ENCODE assay signal across 8 cellular contexts in genomic region chr17:42565523-42566214, GRCh38. TPM values are rescaled to one million over a fixed set of nuclear protein-coding genes. Genes with fewer than 3 reads are reported as not detected.
DNase-seq lines count a peak whose midpoint lies in the region; ATAC-seq and TF ChIP-seq lines count a peak whose summit lies in the region.
"Had no signal": no experiment of that assay in that cellular context is flagged by ENCODE, and none has a peak within 500 bp of the region (broad histone marks: within the 10 kb centered on the region; RNA-seq: fewer than 3 reads in every experiment).

No MANE protein-coding gene starts in this region.

- peak overlapping the region in 3 of 12 donors; percentile 78 to 80 (median 79) for H3K4me3 ChIP-seq in heart left ventricle
- no peak overlapping the region for H3K4me3 ChIP-seq in iPS-20b (ENCODE audit: low read length)
- H3K4me3 ChIP-seq in upper lobe of left lung, result peak overlapping the region in 1 of 4 donors; percentile 91
- H3K4me3 ChIP-seq: mucosa of descending colon had no signal

- H3K27ac ChIP-seq in heart left ventricle (peak overlapping the region in 10 of 12 donors; percentile 94 to 99 (median 96)), iPS-20b (ENCODE audit: low read length) (no peak overlapping the region), upper lobe of left lung (peak overlapping the region; percentile 96 to 99 (median 97))

- H3K9ac ChIP-seq in iPS-20b (ENCODE audit: low read depth, low read length), result peak overlapping the region; percentile 86; the same call in 1 of the 2 replicates

- H3K9me3 ChIP-seq in heart left ventricle (no peaks in the 10 kb centered on the region), iPS-20b (ENCODE audit: insufficient read depth, low read depth, low read length) (no peaks in the 10 kb centered on the region), upper lobe of left lung (no peaks in the 10 kb centered on the region)
- H3K9me3 ChIP-seq: mucosa of descending colon had no signal

- H3K4me1 ChIP-seq in heart left ventricle (peaks cover 10 to 59% (median 44%) of the 10 kb centered on the region in 12 donors), iPS-20b (ENCODE audit: insufficient read depth, low read length) (peaks cover 7% of the 10 kb centered on the region; the same call in 1 of the 2 replicates), upper lobe of left lung (peaks cover 51 to 66% (median 54%) of the 10 kb centered on the region in 4 donors)

- TF ChIP-seq POLR2A in heart left ventricle (IDR thresholded peaks at IDR 0.05) (no peak), upper lobe of left lung (IDR thresholded peaks at IDR 0.05) (no peak)

- ATAC-seq in heart left ventricle, result no peak
- no peak for ATAC-seq in upper lobe of left lung (ENCODE audit: low FRiP score in 2 of 2)
- ATAC-seq: mucosa of descending colon had no signal

- H3K27me3 ChIP-seq in heart left ventricle, result no peaks in the 10 kb centered on the region
- no peaks in the 10 kb centered on the region for H3K27me3 ChIP-seq in iPS-20b (ENCODE audit: insufficient read depth, low read length)
- no peaks in the 10 kb centered on the region for H3K27me3 ChIP-seq in upper lobe of left lung

- H3K36me3 ChIP-seq in heart left ventricle (peaks cover 0 to 51% (median 43%) of the 10 kb centered on the region in 9 donors), iPS-20b (ENCODE audit: insufficient read depth, low read depth, low read length) (peaks cover 52% of the 10 kb centered on the region), upper lobe of left lung (peaks cover 10 to 51% (median 44%) of the 10 kb centered on the region in 4 donors)

- WGBS in heart left ventricle, 4 donors, result 92 to 95% (median 94%) methylated on average over 14 to 16 of the region's 16 CpGs
- WGBS in upper lobe of left lung, 2 donors, result 95 to 97% methylated on average over 4 to 12 of the region's 16 CpGs

- TF ChIP-seq EP300 in upper lobe of left lung (IDR thresholded peaks at IDR 0.05), result no peak

- no peak for TF ChIP-seq CTCF in heart left ventricle (IDR thresholded peaks at IDR 0.05)
- TF ChIP-seq CTCF in upper lobe of left lung (IDR thresholded peaks at IDR 0.05), result no peak

- intact Hi-C loops in heart left ventricle (cut with DNase I), result no loop called here
- intact Hi-C loops in cardiac septum (cut with DNase I), result loop anchor here (5.0 kb wide), 1 partner anchor 42 kb away; the partner anchor contains the start of genes RETREG3 and TUBG1

- DNase-seq in heart left ventricle (peak in 1 of 5 donors; percentile 49), cardiac septum (ENCODE audit: low spot score) (no peak), upper lobe of left lung (no peak), UCSD-AML1 (lab: John Stamatoyannopoulos, UW; ENCODE audit: unreplicated experiment) (no peak), NOMO-1 treated with dmso at 0.1 percent for 144 hours (lab: John Stamatoyannopoulos, UW; ENCODE audit: unreplicated experiment) (no peak)
- DNase-seq: NCI-H2029 had no signal

RNA-seq across cellular contexts. Expression of gene MLX, which starts 1.2 kb away (rescaled TPM):
- total RNA-seq in heart left ventricle, result 10 to 100 TPM; 48.1 to 76.2 (median 57.9) TPM
- polyA plus RNA-seq in heart left ventricle, result 10 to 100 TPM; 53.1 to 71.7 TPM
- 43.1 TPM for total RNA-seq in cardiac septum
- 100 to 1,000 TPM in 1 of 6 donors, 10 to 100 TPM in 5; 61.8 to 104 (median 83.5) TPM for total RNA-seq in upper lobe of left lung

RNA-seq across cellular contexts. Expression of gene COASY, which starts 3.7 kb away (rescaled TPM):
- total RNA-seq in heart left ventricle (10 to 100 TPM; 24.3 to 50.4 (median 33.2) TPM), cardiac septum (33.4 TPM), upper lobe of left lung (10 to 100 TPM; 34.7 to 71.1 (median 51.4) TPM)
- 10 to 100 TPM; 37.5 to 59.1 TPM for polyA plus RNA-seq in heart left ventricle

RNA-seq across cellular contexts. Expression of gene PSMC3IP, which starts 11.9 kb away (rescaled TPM):
- total RNA-seq in heart left ventricle, result 1 to 10 TPM in 7 of 9 donors, under 1 TPM in 2; 0.71 to 4.1 (median 2.0) TPM
- polyA plus RNA-seq in heart left ventricle, result 1 to 10 TPM; 2.1 to 2.9 TPM
- total RNA-seq in cardiac septum, result 1.8 TPM
- 1 to 10 TPM in 5 of 6 donors, not detected in 1; 1.9 to 6.8 (median 3.8) TPM for total RNA-seq in upper lobe of left lung

RNA-seq across cellular contexts. Expression of gene HSD17B1, which starts 12.9 kb away (rescaled TPM):
- 1 to 10 TPM in 3 of 9 donors, under 1 TPM in 5, not detected in 1; 0.32 to 1.7 (median 0.97) TPM for total RNA-seq in heart left ventricle
- polyA plus RNA-seq in heart left ventricle, result 1 to 10 TPM; 1.2 to 1.8 TPM
- total RNA-seq in cardiac septum, result 0.83 TPM
- 1 to 10 TPM in 5 of 6 donors, not detected in 1; 1.3 to 6.3 (median 1.7) TPM for total RNA-seq in upper lobe of left lung

RNA-seq across cellular contexts. Expression of gene NAGLU, which starts 29.6 kb away (rescaled TPM):
- 10 to 100 TPM in 8 of 9 donors, 1 to 10 TPM in 1; 8.4 to 22.0 (median 12.5) TPM for total RNA-seq in heart left ventricle
- polyA plus RNA-seq in heart left ventricle, result 10 to 100 TPM; 10.4 to 19.1 TPM
- total RNA-seq in cardiac septum, result 12.1 TPM
- total RNA-seq in upper lobe of left lung, result 10 to 100 TPM; 36.7 to 97.4 (median 68.4) TPM
